8 cellular contexts compared by ENCODE assay signal in genomic region chr19:11814707-11815050, GRCh38. TPM values are rescaled to one million over a fixed set of nuclear protein-coding genes. Genes with fewer than 3 reads are reported as not detected.
A peak's percentile ranks its signal among the peaks of the same experiment; 100 is the strongest.
DNase-seq lines count a peak whose midpoint lies in the region; ATAC-seq and TF ChIP-seq lines count a peak whose summit lies in the region.

No MANE protein-coding gene starts in this region.

- no peaks in the 10 kb centered on the region for H3K9me3 ChIP-seq in A673 (ENCODE audit: low read depth, low read length, poor library complexity, severe bottlenecking)
- peaks cover 4% of the 10 kb centered on the region; the same call in 1 of the 2 replicates for H3K9me3 ChIP-seq in HAP-1
- H3K9me3 ChIP-seq in gastroesophageal sphincter = no peaks in the 10 kb centered on the region

- H3K4me3 Mint-ChIP-seq in osteocyte (ENCODE audit: unreplicated experiment) = peak overlapping the region; percentile 92

- H3K27ac ChIP-seq in A673 (ENCODE audit: low read depth, low read length, poor library complexity, severe bottlenecking) (peak overlapping the region; percentile 67), gastroesophageal sphincter (peak overlapping the region; percentile 74 to 95 (median 93))

- H3K9me3 Mint-ChIP-seq in osteocyte (ENCODE audit: unreplicated experiment) = peaks cover 4% of the 10 kb centered on the region

- H3K27ac Mint-ChIP-seq in osteocyte (ENCODE audit: unreplicated experiment) = peak overlapping the region; percentile 73

- H3K36me3 ChIP-seq in A673 (ENCODE audit: insufficient read depth, low read length, poor library complexity, severe bottlenecking) (no peaks in the 10 kb centered on the region), HAP-1 (replicated peaks) (no peaks in the 10 kb centered on the region), gastroesophageal sphincter (peaks cover 0 to 5% of the 10 kb centered on the region in 2 donors)

- POLR2A ChIA-PET in A673 (lab: Charles Lee; ENCODE audit: low non-redundant PET) = no interaction called here
- POLR2A ChIA-PET in HEK293T (lab: Yijun Ruan, JAX) = interaction anchor here (0.7 kb wide), 1 partner anchor 221 kb away, joined by 3 read pairs; no protein-coding TSS in a partner anchor

- H3K4me1 ChIP-seq in A673 (ENCODE audit: insufficient read depth, low read length, poor library complexity, severe bottlenecking) (no peaks in the 10 kb centered on the region), HAP-1 (no peaks in the 10 kb centered on the region), gastroesophageal sphincter (peaks cover 0 to 24% (median 8%) of the 10 kb centered on the region in 3 donors)

- WGBS in gastroesophageal sphincter (ENCODE audit: low coverage in 1 of 2), 2 donors = 10% methylated on average over 2 of the region's 13 CpGs; no CpG with 5 or more reads in 1 of the 2 donors

- no peak for TF ChIP-seq EP300 in gastroesophageal sphincter (IDR thresholded peaks at IDR 0.05)

- peak overlapping the region; percentile 89 for H3K4me3 ChIP-seq in A673 (ENCODE audit: low read depth, low read length, poor library complexity, severe bottlenecking)
- peak overlapping the region; percentile 52 for H3K4me3 ChIP-seq in HAP-1
- peak overlapping the region; percentile 86 for H3K4me3 ChIP-seq in WI38 (ENCODE audit: low read depth, low read length)
- peak overlapping the region; percentile 77 to 91 for H3K4me3 ChIP-seq in gastroesophageal sphincter

- peaks cover 17% of the 10 kb centered on the region for H3K36me3 Mint-ChIP-seq in osteocyte (ENCODE audit: unreplicated experiment)

- TF ChIP-seq POLR2A in gastroesophageal sphincter (IDR thresholded peaks at IDR 0.05) = no peak

- DNase-seq in A673 (ENCODE audit: low spot score) (peak; percentile 15), HAP-1 (ENCODE audit: low spot score in 2 of 2) (no peak), osteocyte (ENCODE audit: extremely low spot score, unreplicated experiment) (no peak), SKM-1 treated with dmso at 0.1 percent for 144 hours (lab: John Stamatoyannopoulos, UW; ENCODE audit: unreplicated experiment) (no peak), HEK293T (ENCODE audit: extremely low spot score) (no peak)
- no peak for DNase-seq in effector CD4-positive, alpha-beta T cell

- no TSS peak for BruUV-seq in A673 (replicated peaks; lab: Mats Ljungman, UMichigan)

- H3K4me1 Mint-ChIP-seq in osteocyte (ENCODE audit: unreplicated experiment) = peaks cover 14% of the 10 kb centered on the region

- intact Hi-C loops in A673 (cut with micrococcal nuclease; ENCODE audit: unreplicated experiment) = loop anchor here (5.0 kb wide), 1 partner anchor 252 kb away; no protein-coding TSS in a partner anchor

- H3K27me3 Mint-ChIP-seq in osteocyte (ENCODE audit: unreplicated experiment) = no peaks in the 10 kb centered on the region

- no peak for TF ChIP-seq CTCF in A673 (conservative IDR thresholded peaks at IDR 0.05; ENCODE audit: low read depth, low read length)
- TF ChIP-seq CTCF in WI38 (IDR thresholded peaks at IDR 0.05; ENCODE audit: low read depth, low read length) = no peak
- TF ChIP-seq CTCF in gastroesophageal sphincter (IDR thresholded peaks at IDR 0.05) = no peak
- no peak for TF ChIP-seq CTCF in osteocyte (IDR thresholded peaks at IDR 0.05)

- in situ Hi-C loops in HAP-1 (cut with MboI; ENCODE audit: low sequenced_read_pairs) = no loop called here

- no peaks in the 10 kb centered on the region for H3K27me3 ChIP-seq in A673 (replicated peaks; ENCODE audit: insufficient read depth, low read depth, low read length, poor library complexity)
- H3K27me3 ChIP-seq in HAP-1 (ENCODE audit: low read depth) = no peaks in the 10 kb centered on the region
- no peaks in the 10 kb centered on the region for H3K27me3 ChIP-seq in gastroesophageal sphincter

- CTCF ChIA-PET in A673 (lab: Charles Lee) = interaction anchor here (0.6 kb wide), 1 partner anchor 943 kb away, joined by 3 read pairs; no protein-coding TSS in a partner anchor
- CTCF ChIA-PET in HEK293T (lab: Yijun Ruan, JAX) = no interaction called here

- ATAC-seq in gastroesophageal sphincter = no peak

TF ChIP-seq in HEK293T, 16 proteins besides CTCF, POLR2A, EP300 and RAD21:
- TF ChIP-seq L3MBTL2 (conservative IDR thresholded peaks at IDR 0.05) (no peak), ELF4 (IDR thresholded peaks at IDR 0.05) (no peak), NFRKB (IDR thresholded peaks at IDR 0.05) (no peak), BHLHE40 (IDR thresholded peaks at IDR 0.05; ENCODE audit: borderline replicate concordance) (no peak), FOXM1 (IDR thresholded peaks at IDR 0.05; ENCODE audit: borderline replicate concordance) (no peak), SUZ12 (IDR thresholded peaks at IDR 0.05) (no peak), FOXK2 (IDR thresholded peaks at IDR 0.05) (no peak), HDGF (IDR thresholded peaks at IDR 0.05; ENCODE audit: borderline replicate concordance) (no peak), TARDBP (IDR thresholded peaks at IDR 0.05) (no peak), ARNT (IDR thresholded peaks at IDR 0.05) (no peak), ZNF384 (IDR thresholded peaks at IDR 0.05) (no peak), PKNOX1 (IDR thresholded peaks at IDR 0.05) (no peak), SP1 (IDR thresholded peaks at IDR 0.05) (no peak), LEF1 (IDR thresholded peaks at IDR 0.05; ENCODE audit: borderline replicate concordance) (no peak)

RNA-seq across cellular contexts. Expression of gene ZNF440, which starts 0.6 kb away (rescaled TPM):
- 7.1 and 9.2 TPM in 2 replicates for total RNA-seq in A673 (2021)
- 10 to 100 TPM in 1 of 4 donors, 1 to 10 TPM in 3; 4.8 to 13.2 (median 9.7) TPM for total RNA-seq in gastroesophageal sphincter
- 12.8 and 13.0 TPM in 2 replicates for total RNA-seq in osteocyte

RNA-seq across cellular contexts. Expression of gene ZNF491, which starts 16.4 kb away (rescaled TPM):
- 0.60 and 1.7 TPM in 2 replicates for total RNA-seq in A673 (2021)
- total RNA-seq in gastroesophageal sphincter = 1 to 10 TPM; 1.8 to 3.7 (median 3.1) TPM
- 4.4 and 6.2 TPM in 2 replicates for total RNA-seq in osteocyte

RNA-seq across cellular contexts. Expression of gene ZNF439, which starts 33.8 kb away (rescaled TPM):
- total RNA-seq in A673 (2021) (4.0 and 4.4 TPM in 2 replicates), gastroesophageal sphincter (10 to 100 TPM in 2 of 4 donors, 1 to 10 TPM in 2; 6.5 to 18.1 (median 8.5) TPM), osteocyte (1.0 and 1.2 TPM in 2 replicates)

RNA-seq across cellular contexts. Expression of gene ZNF441, which starts 47.9 kb away (rescaled TPM):
- 3.7 TPM in 2 replicates for total RNA-seq in A673 (2021)
- 10 to 100 TPM in 1 of 4 donors, 1 to 10 TPM in 3; 4.5 to 10.7 (median 7.7) TPM for total RNA-seq in gastroesophageal sphincter
- total RNA-seq in osteocyte = 6.4 and 6.6 TPM in 2 replicates
